1 cellular context compared by ENCODE assay signal in the genomic region with DNA sequence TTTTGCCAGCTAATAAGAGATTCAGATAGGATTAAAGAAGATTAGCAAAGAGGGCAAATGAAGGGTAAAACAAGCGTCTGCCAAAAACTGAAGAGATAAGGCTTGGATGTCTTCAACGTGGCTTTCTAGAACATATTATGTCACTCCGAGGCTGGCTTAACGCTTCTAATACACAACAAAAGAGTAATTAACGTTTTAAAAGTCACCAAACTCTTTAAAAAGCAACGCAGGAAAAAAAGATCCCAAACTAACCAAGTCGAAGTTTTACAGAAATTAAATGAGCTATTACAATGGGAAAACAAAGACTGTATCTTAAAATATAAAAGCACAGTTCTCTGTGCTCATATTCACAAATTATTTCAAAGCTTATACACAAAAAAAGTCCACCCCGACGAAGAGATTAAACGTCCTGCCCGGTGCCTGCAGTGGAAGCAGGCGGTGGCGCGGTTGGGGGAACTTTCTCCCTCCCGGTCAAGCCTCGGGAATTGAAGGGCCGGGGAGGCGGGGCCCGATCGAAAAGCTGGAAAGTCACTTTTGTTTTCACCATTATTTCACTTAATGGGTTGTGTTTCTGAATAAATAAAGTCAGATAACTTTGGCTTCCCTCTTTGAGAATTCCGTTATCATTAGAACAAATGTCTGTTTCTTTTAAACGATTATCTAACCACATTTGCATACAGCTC.
TF ChIP-seq lines count a peak whose summit lies in the region.

No MANE protein-coding gene starts in this region.

TF ChIP-seq in HepG2, 621 proteins besides CTCF, POLR2A, EP300 and RAD21:
- TF ChIP-seq, protein P1, sequence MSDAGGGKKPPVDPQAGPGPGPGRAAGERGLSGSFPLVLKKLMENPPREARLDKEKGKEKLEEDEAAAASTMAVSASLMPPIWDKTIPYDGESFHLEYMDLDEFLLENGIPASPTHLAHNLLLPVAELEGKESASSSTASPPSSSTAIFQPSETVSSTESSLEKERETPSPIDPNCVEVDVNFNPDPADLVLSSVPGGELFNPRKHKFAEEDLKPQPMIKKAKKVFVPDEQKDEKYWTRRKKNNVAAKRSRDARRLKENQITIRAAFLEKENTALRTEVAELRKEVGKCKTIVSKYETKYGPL (CRISPR knock-in tag; IDR thresholded peaks at IDR 0.05): no peak
- TF ChIP-seq ZNF12 (CRISPR knock-in tag; IDR thresholded peaks at IDR 0.05): no peak
- TF ChIP-seq KLF12 (CRISPR knock-in tag; IDR thresholded peaks at IDR 0.05; ENCODE audit: borderline replicate concordance): 0 out of 2 replicates have a peak, but pooled peaks have one; percentile 15
- peak; percentile 81; the same call in 1 of the 2 replicates for TF ChIP-seq EZH2 (conservative IDR thresholded peaks at IDR 0.05; ENCODE audit: low read depth, low read length)
- no peak for TF ChIP-seq ZNF326 (CRISPR knock-in tag; IDR thresholded peaks at IDR 0.05; ENCODE audit: borderline replicate concordance)
- peak; percentile 98 for TF ChIP-seq CBX2 (IDR thresholded peaks at IDR 0.05; ENCODE audit: low read depth, low read length)
- TF ChIP-seq CBX2 (CRISPR knock-in tag; IDR thresholded peaks at IDR 0.05; ENCODE audit: low read depth): peak; percentile 49; the same call in 1 of the 2 replicates
- no peak for TF ChIP-seq ZFP82 (CRISPR knock-in tag; IDR thresholded peaks at IDR 0.05; ENCODE audit: borderline replicate concordance)
- no peak for TF ChIP-seq KAT8 (CRISPR knock-in tag; IDR thresholded peaks at IDR 0.05)
- no peak for TF ChIP-seq ZFYVE20 (CRISPR knock-in tag; IDR thresholded peaks at IDR 0.05; ENCODE audit: borderline replicate concordance, low read depth)
- peak; percentile 62 for TF ChIP-seq RNF2 (conservative IDR thresholded peaks at IDR 0.05; ENCODE audit: low read depth)
- no peak for TF ChIP-seq ZNF777 (CRISPR knock-in tag; IDR thresholded peaks at IDR 0.05)
- TF ChIP-seq, protein P2, sequence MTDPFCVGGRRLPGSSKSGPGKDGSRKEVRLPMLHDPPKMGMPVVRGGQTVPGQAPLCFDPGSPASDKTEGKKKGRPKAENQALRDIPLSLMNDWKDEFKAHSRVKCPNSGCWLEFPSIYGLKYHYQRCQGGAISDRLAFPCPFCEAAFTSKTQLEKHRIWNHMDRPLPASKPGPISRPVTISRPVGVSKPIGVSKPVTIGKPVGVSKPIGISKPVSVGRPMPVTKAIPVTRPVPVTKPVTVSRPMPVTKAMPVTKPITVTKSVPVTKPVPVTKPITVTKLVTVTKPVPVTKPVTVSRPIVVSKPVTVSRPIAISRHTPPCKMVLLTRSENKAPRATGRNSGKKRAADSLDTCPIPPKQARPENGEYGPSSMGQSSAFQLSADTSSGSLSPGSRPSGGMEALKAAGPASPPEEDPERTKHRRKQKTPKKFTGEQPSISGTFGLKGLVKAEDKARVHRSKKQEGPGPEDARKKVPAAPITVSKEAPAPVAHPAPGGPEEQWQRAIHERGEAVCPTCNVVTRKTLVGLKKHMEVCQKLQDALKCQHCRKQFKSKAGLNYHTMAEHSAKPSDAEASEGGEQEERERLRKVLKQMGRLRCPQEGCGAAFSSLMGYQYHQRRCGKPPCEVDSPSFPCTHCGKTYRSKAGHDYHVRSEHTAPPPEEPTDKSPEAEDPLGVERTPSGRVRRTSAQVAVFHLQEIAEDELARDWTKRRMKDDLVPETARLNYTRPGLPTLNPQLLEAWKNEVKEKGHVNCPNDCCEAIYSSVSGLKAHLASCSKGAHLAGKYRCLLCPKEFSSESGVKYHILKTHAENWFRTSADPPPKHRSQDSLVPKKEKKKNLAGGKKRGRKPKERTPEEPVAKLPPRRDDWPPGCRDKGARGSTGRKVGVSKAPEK (CRISPR knock-in tag; IDR thresholded peaks at IDR 0.05; ENCODE audit: borderline replicate concordance): 0 out of 2 replicates have a peak, but pooled peaks have one; percentile 45
- TF ChIP-seq, protein P3, sequence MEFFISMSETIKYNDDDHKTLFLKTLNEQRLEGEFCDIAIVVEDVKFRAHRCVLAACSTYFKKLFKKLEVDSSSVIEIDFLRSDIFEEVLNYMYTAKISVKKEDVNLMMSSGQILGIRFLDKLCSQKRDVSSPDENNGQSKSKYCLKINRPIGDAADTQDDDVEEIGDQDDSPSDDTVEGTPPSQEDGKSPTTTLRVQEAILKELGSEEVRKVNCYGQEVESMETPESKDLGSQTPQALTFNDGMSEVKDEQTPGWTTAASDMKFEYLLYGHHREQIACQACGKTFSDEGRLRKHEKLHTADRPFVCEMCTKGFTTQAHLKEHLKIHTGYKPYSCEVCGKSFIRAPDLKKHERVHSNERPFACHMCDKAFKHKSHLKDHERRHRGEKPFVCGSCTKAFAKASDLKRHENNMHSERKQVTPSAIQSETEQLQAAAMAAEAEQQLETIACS (CRISPR knock-in tag; IDR thresholded peaks at IDR 0.05): no peak
TF ChIP-seq in HepG2: peak in this region for 5.
